In genomic region chr11:5489571-5490357, GRCh38 we compare ENCODE assay signal across 23 cellular contexts. TPM values are rescaled to one million over a fixed set of nuclear protein-coding genes. Genes with fewer than 3 reads are reported as not detected.
A peak's percentile ranks its signal among the peaks of the same experiment; 100 is the strongest.
DNase-seq lines count a peak whose midpoint lies in the region; ATAC-seq and TF ChIP-seq lines count a peak whose summit lies in the region.
"Had no signal": no experiment of that assay in that cellular context is flagged by ENCODE, and none has a peak within 500 bp of the region (broad histone marks: within the 10 kb centered on the region; RNA-seq: fewer than 3 reads in every experiment).

No MANE protein-coding gene starts in this region.

- H3K18ac ChIP-seq in mesenchymal stem cell (ENCODE audit: low read depth in 1 of 2, low read length in 2 of 2) = no peak overlapping the region

- 71% methylated on average over 4 of the region's 5 CpGs for WGBS in mesenchymal stem cell
- WGBS in SK-N-SH (ENCODE audit: low lambda C conversion rate) = under 1% methylated on average over 5 of the region's 5 CpGs

- no peaks in the 10 kb centered on the region for H3K9me2 ChIP-seq in HCT116 (ENCODE audit: insufficient read depth)
- no peaks in the 10 kb centered on the region for H3K9me2 ChIP-seq in SK-N-SH

- H3K79me1 ChIP-seq in mesenchymal stem cell (replicated peaks; ENCODE audit: low read length, poor library complexity, severe bottlenecking) = no peaks in the 10 kb centered on the region

- TF ChIP-seq POLR2A in HCT116 (IDR thresholded peaks at IDR 0.05; ENCODE audit: borderline replicate concordance, extremely low read depth, insufficient read depth, insufficient read length) = no peak

- no peak overlapping the region for H4K8ac ChIP-seq in mesenchymal stem cell (ENCODE audit: low read length)

- H3K4me2 ChIP-seq in HCT116 (ENCODE audit: low read length) = no peak overlapping the region
- no peak overlapping the region for H3K4me2 ChIP-seq in mesenchymal stem cell (ENCODE audit: low read length, poor library complexity, severe bottlenecking)
- no peak overlapping the region for H3K4me2 ChIP-seq in SK-N-SH
- H3K4me2 ChIP-seq: A549 had no signal

- H2AK5ac ChIP-seq in mesenchymal stem cell (ENCODE audit: low read length, severe bottlenecking) = no peak overlapping the region

- TF ChIP-seq CTCF in HCT116 (IDR thresholded peaks at IDR 0.05 in 2 of 3, conservative IDR thresholded peaks at IDR 0.05 in 1 of 3; ENCODE audit: borderline replicate concordance in 1 of 3, insufficient read depth in 1 of 3, low read depth in 2 of 3, low read length in 2 of 3) = no peak
- TF ChIP-seq CTCF in astrocyte of the spinal cord (IDR thresholded peaks at IDR 0.05; ENCODE audit: low read depth, low read length) = no peak
- TF ChIP-seq CTCF in SK-N-SH (IDR thresholded peaks at IDR 0.05) = no peak

- H3K79me2 ChIP-seq in HCT116 (ENCODE audit: insufficient read depth, low read length) = peaks cover 100% of the 10 kb centered on the region
- no peaks in the 10 kb centered on the region for H3K79me2 ChIP-seq in SK-N-SH (ENCODE audit: insufficient read depth)

- no peak overlapping the region; the same call in 1 of the 2 replicates for H3K27ac ChIP-seq in HCT116 (ENCODE audit: low read depth, low read length)
- no peak overlapping the region for H3K27ac ChIP-seq in mesenchymal stem cell (ENCODE audit: low read length, poor library complexity, severe bottlenecking)
- no peak overlapping the region for H3K27ac ChIP-seq in SK-N-SH (ENCODE audit: low read depth in 2 of 2, low read length in 1 of 2)
- H3K27ac ChIP-seq: A549 had no signal

- no peak overlapping the region for H3K23ac ChIP-seq in mesenchymal stem cell (ENCODE audit: low read length in 2 of 2)

- H4K20me1 ChIP-seq in HCT116 (ENCODE audit: insufficient read depth) (peaks cover 78% of the 10 kb centered on the region; the same call in 1 of the 2 replicates), SK-N-SH (ENCODE audit: insufficient read depth) (no peaks in the 10 kb centered on the region)

- H3K9ac ChIP-seq in HCT116 (ENCODE audit: low read length) (0 out of 2 replicates have a peak overlapping the region, but pooled peaks have one; percentile 30), mesenchymal stem cell (ENCODE audit: low read length) (no peak overlapping the region), SK-N-SH (no peak overlapping the region)

- H3K4me1 ChIP-seq in HCT116 (ENCODE audit: control insufficient read depth in 1 of 2, insufficient read depth in 2 of 2, low read length in 2 of 2) = peaks cover 0 to 73% of the 10 kb centered on the region in 2 experiments; a peak in 3 of 4 replicates
- H3K4me1 ChIP-seq in mesenchymal stem cell (ENCODE audit: control insufficient read depth, insufficient read depth, low read depth, low read length) = no peaks in the 10 kb centered on the region
- H3K4me1 ChIP-seq in SK-N-SH (ENCODE audit: control insufficient read depth in 1 of 2, insufficient read depth in 2 of 2, low read depth in 1 of 2, low read length in 1 of 2) = no peaks in the 10 kb centered on the region
- H3K4me1 ChIP-seq: A549, BE2C, HAP-1 had no signal

- no peak for ATAC-seq in HCT116
- no peak for ATAC-seq in HG03280 (IDR thresholded peaks at IDR 0.05; ENCODE audit: unreplicated experiment)
- ATAC-seq: A549, T-cell had no signal

- no peak overlapping the region for H2BK12ac ChIP-seq in mesenchymal stem cell (ENCODE audit: low read length in 2 of 2)

- H3K9me3 ChIP-seq in HCT116 (ENCODE audit: control insufficient read depth in 1 of 2, insufficient read depth in 1 of 2, low read depth in 1 of 2, low read length in 2 of 2) = no peaks in the 10 kb centered on the region
- H3K9me3 ChIP-seq in mesenchymal stem cell (ENCODE audit: control insufficient read depth, low read length) = no peaks in the 10 kb centered on the region
- no peaks in the 10 kb centered on the region for H3K9me3 ChIP-seq in SK-N-SH
- H3K9me3 ChIP-seq: A549, BE2C, HAP-1, MG63 had no signal

- H3K4ac ChIP-seq in mesenchymal stem cell (ENCODE audit: low read depth in 1 of 2, low read length in 2 of 2) = no peak overlapping the region

- H3K4me3 ChIP-seq in HCT116 (replicated peaks in 1 of 2; ENCODE audit: low read depth in 1 of 2, low read length in 2 of 2) (no peak overlapping the region), astrocyte of the spinal cord (ENCODE audit: low read depth, low read length) (no peak overlapping the region), mesenchymal stem cell (ENCODE audit: insufficient read depth in 1 of 2, low read depth in 1 of 2, low read length in 2 of 2) (no peak overlapping the region), SK-N-SH (ENCODE audit: low read depth in 2 of 2, low read length in 1 of 2) (no peak overlapping the region)
- H3K4me3 ChIP-seq: A549, HAP-1, MG63 had no signal

- CTCF ChIA-PET in HCT116 (lab: Charles Lee) = no interaction called here
- CTCF ChIA-PET in SK-N-SH (lab: Yijun Ruan, JAX) = interaction anchor here (1.0 kb wide), 1 partner anchor 13 kb away, joined by 3 read pairs; no protein-coding TSS in a partner anchor

- H3K36me3 ChIP-seq in HCT116 (ENCODE audit: control insufficient read depth in 1 of 2, insufficient read depth in 2 of 2, low read length in 2 of 2) (peaks cover 7 to 73% of the 10 kb centered on the region in 2 experiments), mesenchymal stem cell (ENCODE audit: control insufficient read depth in 1 of 2, insufficient read depth in 2 of 2, low read depth in 1 of 2, low read length in 2 of 2) (no peaks in the 10 kb centered on the region), SK-N-SH (replicated peaks in 1 of 2; ENCODE audit: control insufficient read depth in 1 of 2, insufficient read depth in 2 of 2, low read length in 1 of 2) (no peaks in the 10 kb centered on the region)
- H3K36me3 ChIP-seq: BE2C, HAP-1, MG63 had no signal

- BruUV-seq in HCT116 (replicated peaks; lab: Mats Ljungman, UMichigan) = no TSS peak

- in situ Hi-C loops in astrocyte of the spinal cord (cut with HindIII; ENCODE audit: low sequenced_read_pairs) = no loop called here

- DNase-seq in EH (ENCODE audit: low read depth) = peak; percentile 5
- no peak for DNase-seq in HCT116 (ENCODE audit: low read depth, low spot score)
- peak; percentile 3 for DNase-seq in astrocyte of the spinal cord (ENCODE audit: low read depth, low spot score)
- peak; percentile 2 for DNase-seq in mesenchymal stem cell
- no peak for DNase-seq in middle frontal gyrus (ENCODE audit: extremely low spot score, low spot score)
- DNase-seq in SK-N-SH = no peak
- DNase-seq: BE2C; DMS53; EL; MG63; NCI-H1092; NCI-H1436; NCI-H187 treated with DMSO at 0.1 percent for 48 hours; NCI-H345; NCI-H524; NCI-H774; NK-92 treated with Interleukin-12 subunit alpha and Interleukin-12 subunit beta, amount 100 ng/mL, for 24 hours; SIG-M5; T-cell had no signal

- no peaks in the 10 kb centered on the region for H3K27me3 ChIP-seq in HCT116 (ENCODE audit: insufficient read depth, low read length)
- no peaks in the 10 kb centered on the region for H3K27me3 ChIP-seq in mesenchymal stem cell (ENCODE audit: control insufficient read depth in 1 of 2, insufficient read depth in 1 of 2, low read length in 2 of 2)
- H3K27me3 ChIP-seq in SK-N-SH (ENCODE audit: insufficient read depth) = no peaks in the 10 kb centered on the region; the same call in 1 of the 2 replicates
- H3K27me3 ChIP-seq: BE2C, MG63 had no signal

- intact Hi-C loops in HCT116 (cut with micrococcal nuclease) = no loop called here

- no peak overlapping the region for H3K14ac ChIP-seq in mesenchymal stem cell (ENCODE audit: low read length in 2 of 2)

- RAD21 ChIA-PET in HCT116 (lab: Charles Lee; ENCODE audit: low non-redundant PET in 1 of 2, low total read pairs in 2 of 2, uncharacterized antibody in 2 of 2, unreplicated experiment in 2 of 2) = no interaction called here

- TF ChIP-seq EP300 in SK-N-SH (IDR thresholded peaks at IDR 0.05; ENCODE audit: borderline replicate concordance in 1 of 2, low read depth in 1 of 2, low read length in 1 of 2) = no peak

- no peak for TF ChIP-seq RAD21 in HCT116 (IDR thresholded peaks at IDR 0.05; ENCODE audit: low read depth)
- TF ChIP-seq RAD21 in SK-N-SH (IDR thresholded peaks at IDR 0.05; ENCODE audit: low read length) = no peak

- no peak overlapping the region for H2BK5ac ChIP-seq in mesenchymal stem cell (ENCODE audit: low read depth, low read length, poor library complexity, severe bottlenecking)

- POLR2A ChIA-PET in HCT116 (lab: Charles Lee) = interaction anchor here (7.1 kb wide), 1 partner anchor 15 kb away, joined by 56 read pairs; no protein-coding TSS in a partner anchor
- POLR2A ChIA-PET in SK-N-SH (lab: Yijun Ruan, JAX) = no interaction called here

- H3F3A ChIP-seq in SK-N-SH (replicated peaks; ENCODE audit: insufficient read depth) = no peaks in the 10 kb centered on the region

- no peak overlapping the region for H2AFZ ChIP-seq in HCT116 (ENCODE audit: low read depth, low read length, poor library complexity, severe bottlenecking)
- H2AFZ ChIP-seq in mesenchymal stem cell (ENCODE audit: low read depth, low read length) = no peak overlapping the region
- H2AFZ ChIP-seq in SK-N-SH (ENCODE audit: low read depth) = no peak overlapping the region

- no peak overlapping the region for H2BK15ac ChIP-seq in mesenchymal stem cell (ENCODE audit: low read depth, poor library complexity, severe bottlenecking)

- no peak overlapping the region for H2BK120ac ChIP-seq in mesenchymal stem cell (ENCODE audit: low read depth, low read length)

- no peak overlapping the region for H4K91ac ChIP-seq in mesenchymal stem cell (ENCODE audit: low read length)

RNA-seq across cellular contexts. Expression of gene OR52D1, which starts 1.3 kb away (rescaled TPM):
- not detected for total RNA-seq in HCT116 (2021; ENCODE audit: unreplicated experiment)
- polyA plus RNA-seq in HCT116 (2012) = 1.4 and 3.4 TPM in 2 replicates
- not detected for polyA plus RNA-seq in mesenchymal stem cell (2013, experiment 1 of 2)
- not detected for polyA plus RNA-seq in mesenchymal stem cell (2013, experiment 2 of 2)
- not detected in 2 replicates for polyA plus RNA-seq in SK-N-SH (2012; rRNA removed)
- not detected in 2 replicates for polyA plus RNA-seq in SK-N-SH (2012; cell fraction: cytosol; rRNA removed)
- not detected in 2 replicates for polyA plus RNA-seq in SK-N-SH (2012; cell fraction: nucleus; rRNA removed)
- total RNA-seq: LHCN-M2, T-cell had no signal
- polyA plus RNA-seq: A549 had no signal

RNA-seq across cellular contexts. Expression of gene UBQLN3, which starts 20.0 kb away (rescaled TPM):
- total RNA-seq in HCT116 (2021; ENCODE audit: unreplicated experiment) = not detected
- not detected in 2 replicates for polyA plus RNA-seq in HCT116 (2012)
- polyA plus RNA-seq in mesenchymal stem cell (2013, experiment 1 of 2) = not detected
- polyA plus RNA-seq in mesenchymal stem cell (2013, experiment 2 of 2) = not detected
- polyA plus RNA-seq in SK-N-SH (2012; rRNA removed) = not detected in 2 replicates
- not detected in 2 replicates for polyA plus RNA-seq in SK-N-SH (2012; cell fraction: cytosol; rRNA removed)
- polyA plus RNA-seq in SK-N-SH (2012; cell fraction: nucleus; rRNA removed) = not detected in 2 replicates
- total RNA-seq: LHCN-M2 had no signal
- polyA plus RNA-seq: A549 had no signal

RNA-seq across cellular contexts. Expression of gene UBQLNL, which starts 26.7 kb away (rescaled TPM):
- total RNA-seq in HCT116 (2021; ENCODE audit: unreplicated experiment) = not detected
- polyA plus RNA-seq in HCT116 (2012) = 0.15 and 0.21 TPM in 2 replicates
- 0.06 TPM for polyA plus RNA-seq in mesenchymal stem cell (2013, experiment 1 of 2)
- 0.04 TPM for polyA plus RNA-seq in mesenchymal stem cell (2013, experiment 2 of 2)
- polyA plus RNA-seq in SK-N-SH (2012; rRNA removed) = 0.03 and 0.10 TPM in 2 replicates
- polyA plus RNA-seq in SK-N-SH (2012; cell fraction: cytosol; rRNA removed) = not detected in 2 replicates
- polyA plus RNA-seq in SK-N-SH (2012; cell fraction: nucleus; rRNA removed) = 0.29 and 0.34 TPM in 2 replicates

RNA-seq across cellular contexts. Expression of gene OR51I2, which starts 40.6 kb away (rescaled TPM):
- total RNA-seq in HCT116 (2021; ENCODE audit: unreplicated experiment) = not detected
- polyA plus RNA-seq in HCT116 (2012) = 0.82 and 1.1 TPM in 2 replicates
- polyA plus RNA-seq in mesenchymal stem cell (2013, experiment 1 of 2) = not detected
- polyA plus RNA-seq in mesenchymal stem cell (2013, experiment 2 of 2) = not detected
- polyA plus RNA-seq in SK-N-SH (2012; rRNA removed) = not detected in 2 replicates
- polyA plus RNA-seq in SK-N-SH (2012; cell fraction: cytosol; rRNA removed) = not detected in 2 replicates
- not detected in 2 replicates for polyA plus RNA-seq in SK-N-SH (2012; cell fraction: nucleus; rRNA removed)
- total RNA-seq: LHCN-M2, T-cell had no signal
- polyA plus RNA-seq: A549 had no signal

RNA-seq across cellular contexts. Expression of gene OR51I1, which starts 48.5 kb away (rescaled TPM):
- 23.1 TPM for total RNA-seq in HCT116 (2021; ENCODE audit: unreplicated experiment)
- 1.5 and 2.6 TPM in 2 replicates for polyA plus RNA-seq in HCT116 (2012)
- polyA plus RNA-seq in mesenchymal stem cell (2013, experiment 1 of 2) = not detected
- not detected for polyA plus RNA-seq in mesenchymal stem cell (2013, experiment 2 of 2)
- 0.08 TPM in 1 of 2 replicates, not detected in the other for polyA plus RNA-seq in SK-N-SH (2012; rRNA removed)
- polyA plus RNA-seq in SK-N-SH (2012; cell fraction: cytosol; rRNA removed) = not detected in 2 replicates
- 0.51 TPM in 1 of 2 replicates, not detected in the other for polyA plus RNA-seq in SK-N-SH (2012; cell fraction: nucleus; rRNA removed)
- total RNA-seq: LHCN-M2, T-cell had no signal
- polyA plus RNA-seq: A549 had no signal

Comparison
In these comparisons a context has a peak if more than half of its experiments do, and no peak if none do; other contexts are left out.
1. DNase-seq: peak in EH (single experiment), astrocyte of the spinal cord (single experiment) and mesenchymal stem cell (single experiment); none in HCT116 (single experiment), middle frontal gyrus (single experiment) and SK-N-SH (single experiment).